24 cellular contexts compared by ENCODE assay signal in genomic region chr2:66228128-66228547, GRCh38.
DNase-seq lines count a peak whose midpoint lies in the region; ATAC-seq, FAIRE-seq and TF ChIP-seq lines count a peak whose summit lies in the region.
"Had no signal": no experiment of that assay in that cellular context is flagged by ENCODE, and none has a peak within 500 bp of the region (broad histone marks: within the 10 kb centered on the region; RNA-seq: fewer than 3 reads in every experiment).

No MANE protein-coding gene starts in this region.

- H3K4me1 Mint-ChIP-seq in GM23338 (peaks cover 2% of the 10 kb centered on the region; the same call in 1 of the 3 replicates), nephron progenitor cell (no peaks in the 10 kb centered on the region)
- H3K4me1 Mint-ChIP-seq in activated naive CD8-positive, alpha-beta T cell treated with anti-CD3 and anti-CD28 coated beads, Interleukin-2, amount 50 U/mL, for 24 hours = no peaks in the 10 kb centered on the region

- H3K36me3 Mint-ChIP-seq in GM23338 (ENCODE audit: low read depth) = no peaks in the 10 kb centered on the region
- no peaks in the 10 kb centered on the region for H3K36me3 Mint-ChIP-seq in nephron progenitor cell (ENCODE audit: low read depth)
- no peaks in the 10 kb centered on the region for H3K36me3 Mint-ChIP-seq in activated naive CD8-positive, alpha-beta T cell treated with anti-CD3 and anti-CD28 coated beads, Interleukin-2, amount 50 U/mL, for 24 hours (ENCODE audit: low read depth)

- 83% methylated on average over 1 of the region's 4 CpGs; no CpG with 5 or more reads in 1 of the 2 donors for WGBS in gastroesophageal sphincter (ENCODE audit: low coverage in 1 of 2), 2 donors
- WGBS in thyroid gland, 2 donors = 9 to 13% methylated on average over 3 to 4 of the region's 4 CpGs

- H3K4me1 ChIP-seq in GM23338 (ENCODE audit: insufficient read depth) (no peaks in the 10 kb centered on the region), gastroesophageal sphincter (peaks cover 0 to 4% (median 0%) of the 10 kb centered on the region in 3 donors), thyroid gland (peaks cover 0 to 10% of the 10 kb centered on the region in 2 donors)
- H3K4me1 ChIP-seq: BLaER1 treated with 17β-estradiol and CSF1 and Interleukin-3, amounts not matched to agents 10 nM and 100 nM had no signal

- no peak overlapping the region for H3K4me2 ChIP-seq in GM23338
- H3K4me2 ChIP-seq: BLaER1 treated with 17β-estradiol and CSF1 and Interleukin-3, amounts not matched to agents 10 nM and 100 nM had no signal

- H2AFZ ChIP-seq in GM23338 = 0 out of 2 replicates have a peak overlapping the region, but pooled peaks have one; percentile 34
- H2AFZ ChIP-seq: GM23248 had no signal

- DNase-seq in GM23338 (ENCODE audit: low spot score) (no peak), nephron progenitor cell (no peak), thyroid gland (peak; percentile 41 to 62), D721Med (ENCODE audit: insufficient read length, low spot score) (no peak)
- no peak for DNase-seq in activated naive CD8-positive, alpha-beta T cell treated with anti-CD3 and anti-CD28 coated beads, Interleukin-2, amount 50 U/mL, for 24 hours
- DNase-seq: AML-193; CD4-positive, alpha-beta T cell; GM23248; HCEC 1CT; IMR-90; KG1; MM.1S; NCI-H2029; NCI-H446; NCI-H524 treated with DMSO at 0.1 percent for 48 hours; NCI-H774; NK-92 treated with Interleukin-12 subunit alpha and Interleukin-12 subunit beta, amount 100 ng/mL, for 24 hours; PC-3; SHP77 had no signal

- H4K20me1 ChIP-seq in GM23338 (replicated peaks; ENCODE audit: insufficient read depth) = no peaks in the 10 kb centered on the region
- H4K20me1 ChIP-seq: BLaER1 treated with 17β-estradiol and CSF1 and Interleukin-3, amounts not matched to agents 10 nM and 100 nM had no signal

- H3K27me3 Mint-ChIP-seq in GM23338 (ENCODE audit: insufficient read depth, low read depth, poor library complexity) (no peaks in the 10 kb centered on the region), nephron progenitor cell (ENCODE audit: low read depth, poor library complexity) (peaks cover 3% of the 10 kb centered on the region)
- no peaks in the 10 kb centered on the region for H3K27me3 Mint-ChIP-seq in activated naive CD8-positive, alpha-beta T cell treated with anti-CD3 and anti-CD28 coated beads, Interleukin-2, amount 50 U/mL, for 24 hours
- H3K27me3 Mint-ChIP-seq: CD4-positive, alpha-beta T cell had no signal

- ATAC-seq in GM23338 (no peak), gastroesophageal sphincter (peak; percentile 64), HG03135 (IDR thresholded peaks at IDR 0.05; ENCODE audit: unreplicated experiment) (no peak)
- ATAC-seq in activated naive CD8-positive, alpha-beta T cell treated with anti-CD3 and anti-CD28 coated beads, Interleukin-2, amount 50 U/mL, for 24 hours = no peak
- ATAC-seq: PC-3 had no signal

- peaks cover 7% of the 10 kb centered on the region for H3K9me2 ChIP-seq in GM23338 (ENCODE audit: insufficient read depth)

- H3K4me3 Mint-ChIP-seq in GM23338 (no peak overlapping the region), nephron progenitor cell (no peak overlapping the region)
- no peak overlapping the region for H3K4me3 Mint-ChIP-seq in activated naive CD8-positive, alpha-beta T cell treated with anti-CD3 and anti-CD28 coated beads, Interleukin-2, amount 50 U/mL, for 24 hours
- H3K4me3 Mint-ChIP-seq: CD4-positive, alpha-beta T cell had no signal

- H3K79me2 ChIP-seq in GM23338 (replicated peaks; ENCODE audit: insufficient read depth) = no peaks in the 10 kb centered on the region

- H3K27ac Mint-ChIP-seq in GM23338 (no peak overlapping the region), nephron progenitor cell (peak overlapping the region; percentile 35)
- H3K27ac Mint-ChIP-seq in activated naive CD8-positive, alpha-beta T cell treated with anti-CD3 and anti-CD28 coated beads, Interleukin-2, amount 50 U/mL, for 24 hours = no peak overlapping the region
- H3K27ac Mint-ChIP-seq: CD4-positive, alpha-beta T cell had no signal

- H3K9me3 Mint-ChIP-seq in GM23338 = no peaks in the 10 kb centered on the region
- H3K9me3 Mint-ChIP-seq in nephron progenitor cell = no peaks in the 10 kb centered on the region
- H3K9me3 Mint-ChIP-seq in activated naive CD8-positive, alpha-beta T cell treated with anti-CD3 and anti-CD28 coated beads, Interleukin-2, amount 50 U/mL, for 24 hours = no peaks in the 10 kb centered on the region

- H3F3A ChIP-seq in GM23338 (replicated peaks; ENCODE audit: low read depth) = no peaks in the 10 kb centered on the region

- TF ChIP-seq POLR2A in gastroesophageal sphincter (IDR thresholded peaks at IDR 0.05) = no peak
- no peak for TF ChIP-seq POLR2A in thyroid gland (IDR thresholded peaks at IDR 0.05)

- H3K27ac ChIP-seq in GM23338 (ENCODE audit: low read depth) (no peak overlapping the region), gastroesophageal sphincter (no peak overlapping the region), thyroid gland (peak overlapping the region in 2 of 3 donors; percentile 18 to 56)
- H3K27ac ChIP-seq: BLaER1 treated with 17β-estradiol and CSF1 and Interleukin-3, amounts not matched to agents 10 nM and 100 nM; GM23248 had no signal

- no peak for TF ChIP-seq EP300 in gastroesophageal sphincter (IDR thresholded peaks at IDR 0.05)

- intact Hi-C loops in thyroid gland (cut with DNase I) = no loop called here

- TF ChIP-seq CTCF in GM23338 (conservative IDR thresholded peaks at IDR 0.05; ENCODE audit: low read depth in 2 of 2) (no peak), gastroesophageal sphincter (IDR thresholded peaks at IDR 0.05) (no peak), nephron progenitor cell (IDR thresholded peaks at IDR 0.05) (no peak), thyroid gland (IDR thresholded peaks at IDR 0.05) (no peak), D721Med (IDR thresholded peaks at IDR 0.05; ENCODE audit: insufficient read depth, missing control alignments) (no peak)

- no peak for FAIRE-seq in D721Med (lab: Jason Lieb, UNC)
- FAIRE-seq: A204.1, G401.6 had no signal

- H3K27me3 ChIP-seq in GM23338 (ENCODE audit: insufficient read depth) (no peaks in the 10 kb centered on the region), gastroesophageal sphincter (no peaks in the 10 kb centered on the region), thyroid gland (no peaks in the 10 kb centered on the region)
- H3K27me3 ChIP-seq: BLaER1 treated with 17β-estradiol and CSF1 and Interleukin-3, amounts not matched to agents 10 nM and 100 nM had no signal

- H3K36me3 ChIP-seq in GM23338 (ENCODE audit: insufficient read depth) (no peaks in the 10 kb centered on the region), gastroesophageal sphincter (no peaks in the 10 kb centered on the region), thyroid gland (no peaks in the 10 kb centered on the region)
- H3K36me3 ChIP-seq: BLaER1 treated with 17β-estradiol and CSF1 and Interleukin-3, amounts not matched to agents 10 nM and 100 nM had no signal

- H3K9me3 ChIP-seq in gastroesophageal sphincter = no peaks in the 10 kb centered on the region
- no peaks in the 10 kb centered on the region for H3K9me3 ChIP-seq in thyroid gland
- H3K9me3 ChIP-seq: BLaER1 treated with 17β-estradiol and CSF1 and Interleukin-3, amounts not matched to agents 10 nM and 100 nM had no signal

- H3K4me3 ChIP-seq in GM23338 = no peak overlapping the region
- H3K4me3 ChIP-seq in gastroesophageal sphincter = no peak overlapping the region
- no peak overlapping the region for H3K4me3 ChIP-seq in thyroid gland (replicated peaks in 1 of 3)
- H3K4me3 ChIP-seq: BLaER1 treated with 17β-estradiol and CSF1 and Interleukin-3, amounts not matched to agents 10 nM and 100 nM; GM23248 had no signal

TF ChIP-seq in GM23338, 12 proteins besides CTCF, POLR2A, EP300 and RAD21 (continues in another document):
- TF ChIP-seq NANOG (IDR thresholded peaks at IDR 0.05; ENCODE audit: borderline replicate concordance) = no peak
- TF ChIP-seq ZNF114 (CRISPR knock-in tag; IDR thresholded peaks at IDR 0.05) = no peak
- no peak for TF ChIP-seq EZH2 (IDR thresholded peaks at IDR 0.05; ENCODE audit: low read depth, unreplicated experiment)
- TF ChIP-seq ZNF331 (CRISPR knock-in tag; IDR thresholded peaks at IDR 0.05; ENCODE audit: low read depth) = no peak
- TF ChIP-seq STAT1 (IDR thresholded peaks at IDR 0.05; ENCODE audit: unreplicated experiment) = no peak
- no peak for TF ChIP-seq POLR2AphosphoS5 (IDR thresholded peaks at IDR 0.05; ENCODE audit: low read depth)
- TF ChIP-seq JUNB (IDR thresholded peaks at IDR 0.05; ENCODE audit: unreplicated experiment) = no peak
- no peak for TF ChIP-seq EZH2phosphoT487 (IDR thresholded peaks at IDR 0.05; ENCODE audit: unreplicated experiment)
- no peak for TF ChIP-seq REST (IDR thresholded peaks at IDR 0.05; ENCODE audit: unreplicated experiment)

Comparison
In these comparisons a context has a peak if more than half of its experiments do, and no peak if none do; other contexts are left out.
1. DNase-seq: peak in thyroid gland (2 of 2); none in GM23338 (single experiment), nephron progenitor cell (single experiment), D721Med (single experiment) and activated naive CD8-positive, alpha-beta T cell treated with anti-CD3 and anti-CD28 coated beads, Interleukin-2, amount 50 U/mL, for 24 hours (single experiment).
2. H3K27ac ChIP-seq: peak in thyroid gland (2 of 3); none in GM23338 (single experiment) and gastroesophageal sphincter (0 of 4).